10 cellular contexts compared by ENCODE assay signal in genomic region chr17:79778504-79779087, GRCh38. TPM values are rescaled to one million over a fixed set of nuclear protein-coding genes. Genes with fewer than 3 reads are reported as not detected.
DNase-seq lines count a peak whose midpoint lies in the region; ATAC-seq and TF ChIP-seq lines count a peak whose summit lies in the region.
"Had no signal": no experiment of that assay in that cellular context is flagged by ENCODE, and none has a peak within 500 bp of the region (broad histone marks: within the 10 kb centered on the region; RNA-seq: fewer than 3 reads in every experiment).

No MANE protein-coding gene starts in this region.

- no peak overlapping the region for H2BK12ac ChIP-seq in H9 (ENCODE audit: insufficient read length, low read depth, low read length)

- H2AFZ ChIP-seq in H9 (ENCODE audit: low read length), result no peak overlapping the region

- H3K4me2 ChIP-seq in H9 (ENCODE audit: insufficient read depth, insufficient read length, low read length), result peak overlapping the region; percentile 56

- peaks cover 14% of the 10 kb centered on the region for H3K23me2 ChIP-seq in H9 (ENCODE audit: insufficient read length, low read depth, low read length, poor library complexity, severe bottlenecking)

- no peak overlapping the region for H2BK5ac ChIP-seq in H9 (ENCODE audit: insufficient read length, low read length)

- no peak overlapping the region for H4K5ac ChIP-seq in H9 (ENCODE audit: insufficient read length, low read depth, low read length)

- POLR2A ChIA-PET in CD4-positive, alpha-beta T cell (lab: Charles Lee), result interaction anchor here (0.6 to 1.7 kb wide), 5 partner anchors 11 to 1648 kb away, joined by 3 to 8 read pairs (median 3); partner anchors contain the start of genes CBX8 and TMC8
- POLR2A ChIA-PET in Panc1 (lab: Charles Lee), result interaction anchor here (0.5 kb wide), 1 partner anchor 32 kb away, joined by 4 read pairs; no protein-coding TSS in a partner anchor

- no peaks in the 10 kb centered on the region for H4K20me1 ChIP-seq in H9 (ENCODE audit: control insufficient read depth, insufficient read depth, insufficient read length)

- in situ Hi-C loops in Panc1 (cut with HindIII; ENCODE audit: low pct_unique_long_range_greater_than_20kb, low sequenced_read_pairs), result loop anchor here (25.0 kb wide), 1 partner anchor 209 kb away; no protein-coding TSS in a partner anchor

- H3K9ac ChIP-seq in H9 (ENCODE audit: extremely low read depth, insufficient read length, low read length) (no peak overlapping the region), rectal smooth muscle tissue (ENCODE audit: low read length) (no peak overlapping the region)

- H3T11ph ChIP-seq in H9 (ENCODE audit: low read length), result no peak overlapping the region

- ATAC-seq in CD4-positive, alpha-beta T cell (ENCODE audit: poor library complexity), result no peak
- ATAC-seq in Panc1 (no peak), HG02588 (IDR thresholded peaks at IDR 0.05; ENCODE audit: unreplicated experiment) (no peak), GM18870 (IDR thresholded peaks at IDR 0.05; ENCODE audit: unreplicated experiment) (no peak)

- peaks cover 3% of the 10 kb centered on the region; the same call in 1 of the 2 replicates for H3K36me3 ChIP-seq in Panc1 (ENCODE audit: control insufficient read depth, insufficient read depth, low read length)
- H3K36me3 ChIP-seq in rectal smooth muscle tissue (ENCODE audit: control insufficient read depth, insufficient read depth, low read length), result no peaks in the 10 kb centered on the region

- H3K14ac ChIP-seq in H9 (ENCODE audit: insufficient read depth, low read length), result no peak overlapping the region; the same call in 1 of the 2 replicates

- intact Hi-C loops in CD4-positive, alpha-beta T cell (cut with DNase I, micrococcal nuclease), result loop anchor here in 1 of 2 experiments (1.0 to 2.0 kb wide), 2 partner anchors 18 to 32 kb away; partner anchors contain the start of gene CBX8
- intact Hi-C loops in Panc1 (cut with micrococcal nuclease; ENCODE audit: unreplicated experiment), result no loop called here

- CTCF ChIA-PET in CD4-positive, alpha-beta T cell (lab: Charles Lee), result interaction anchor here (1.1 to 1.2 kb wide), 2 partner anchors 18 to 62 kb away, joined by 4 to 8 read pairs; partner anchors contain the start of gene CBX8
- CTCF ChIA-PET in Panc1 (lab: Charles Lee), result no interaction called here

- no peak overlapping the region for H4K8ac ChIP-seq in H9 (replicated peaks; ENCODE audit: insufficient read length, low read depth, low read length)

- H3K4me3 Mint-ChIP-seq in CD4-positive, alpha-beta T cell, result peak overlapping the region; percentile 85
- peak overlapping the region; percentile 91 to 97 for H3K4me3 Mint-ChIP-seq in H9

- H3K4me3 ChIP-seq in Panc1 (ENCODE audit: low read depth in 2 of 2, low read length in 2 of 2) (peak overlapping the region; percentile 55 to 61), epithelial cell of proximal tubule (ENCODE audit: low read depth, low read length) (peak overlapping the region; percentile 56), rectal smooth muscle tissue (ENCODE audit: low read length) (peak overlapping the region; percentile 19)

- no TSS peak for BruUV-seq in Panc1 (replicated peaks; lab: Mats Ljungman, UMichigan)

- H3K27me3 Mint-ChIP-seq in CD4-positive, alpha-beta T cell, result peaks cover 88% of the 10 kb centered on the region
- peaks cover 24% of the 10 kb centered on the region for H3K27me3 Mint-ChIP-seq in H9 (ENCODE audit: low read depth)

- TF ChIP-seq CTCF in CD4-positive, alpha-beta T cell (IDR thresholded peaks at IDR 0.05), result no peak
- TF ChIP-seq CTCF in H9 (conservative IDR thresholded peaks at IDR 0.05) (no peak), Panc1 (IDR thresholded peaks at IDR 0.05) (no peak), epithelial cell of proximal tubule (conservative IDR thresholded peaks at IDR 0.05; ENCODE audit: low read depth, low read length) (no peak)

- peaks cover 27% of the 10 kb centered on the region for H3K4me1 Mint-ChIP-seq in CD4-positive, alpha-beta T cell (ENCODE audit: low read depth)
- peaks cover 40 to 48% of the 10 kb centered on the region in 2 experiments for H3K4me1 Mint-ChIP-seq in H9

- H3K9me3 Mint-ChIP-seq in CD4-positive, alpha-beta T cell, result no peaks in the 10 kb centered on the region
- no peaks in the 10 kb centered on the region for H3K9me3 Mint-ChIP-seq in H9

- 0 out of 2 replicates have a peak, but pooled peaks cover 2% of the 10 kb centered on the region for H3K79me2 ChIP-seq in H9 (ENCODE audit: insufficient read depth, low read length)

- peaks cover 3% of the 10 kb centered on the region for H3K79me1 ChIP-seq in H9 (ENCODE audit: insufficient read depth, low read depth, low read length, poor library complexity, severe bottlenecking)

- no peak overlapping the region for H2BK20ac ChIP-seq in H9 (ENCODE audit: low read depth, low read length, poor library complexity, severe bottlenecking)

- peak overlapping the region; percentile 27 for H3K27ac Mint-ChIP-seq in CD4-positive, alpha-beta T cell
- H3K27ac Mint-ChIP-seq in H9, result peak overlapping the region; percentile 69 to 91 (median 89)

- no peaks in the 10 kb centered on the region for H3K9me3 ChIP-seq in CD4-positive, alpha-beta T cell (ENCODE audit: control insufficient read depth, low read length)
- no peaks in the 10 kb centered on the region for H3K9me3 ChIP-seq in H9 (ENCODE audit: control insufficient read depth, low read depth, low read length)
- no peaks in the 10 kb centered on the region for H3K9me3 ChIP-seq in Panc1 (ENCODE audit: control insufficient read depth, insufficient read depth, low read depth, low read length)

- H3K27me3 ChIP-seq in CD4-positive, alpha-beta T cell (ENCODE audit: control insufficient read depth, insufficient read depth, low read length), result peaks cover 78% of the 10 kb centered on the region
- H3K27me3 ChIP-seq in H9 (ENCODE audit: insufficient read depth, low read length), result no peaks in the 10 kb centered on the region
- peaks cover 15% of the 10 kb centered on the region for H3K27me3 ChIP-seq in Panc1 (ENCODE audit: control insufficient read depth, insufficient read depth, low read length)
- H3K27me3 ChIP-seq in rectal smooth muscle tissue (ENCODE audit: control insufficient read depth, insufficient read depth, low read length), result peaks cover 28% of the 10 kb centered on the region

- no peak overlapping the region for H2BK15ac ChIP-seq in H9 (ENCODE audit: low read depth, low read length)

- H3K27ac ChIP-seq in CD4-positive, alpha-beta T cell (ENCODE audit: low read depth, low read length), result no peak overlapping the region
- H3K27ac ChIP-seq in H9 (ENCODE audit: insufficient read length, low read depth, low read length), result no peak overlapping the region
- H3K27ac ChIP-seq in Panc1 (ENCODE audit: low read length), result no peak overlapping the region
- H3K27ac ChIP-seq in rectal smooth muscle tissue (ENCODE audit: low read depth, low read length), result no peak overlapping the region

- no peak overlapping the region for H2AK5ac ChIP-seq in H9 (ENCODE audit: insufficient read length, low read length)

- H3K4me1 ChIP-seq in H9 (ENCODE audit: insufficient read depth, low read length), result peaks cover 3% of the 10 kb centered on the region; the same call in 1 of the 2 replicates
- peaks cover 18% of the 10 kb centered on the region for H3K4me1 ChIP-seq in Panc1 (ENCODE audit: control insufficient read depth, insufficient read depth, low read length)
- no peaks in the 10 kb centered on the region for H3K4me1 ChIP-seq in rectal smooth muscle tissue (ENCODE audit: control insufficient read depth, insufficient read depth, low read length)

- H3K4ac ChIP-seq in H9 (ENCODE audit: low read depth, low read length), result no peak overlapping the region

- H3K56ac ChIP-seq in H9 (ENCODE audit: insufficient read length, low read depth, low read length), result no peak overlapping the region

- H4K91ac ChIP-seq in H9 (ENCODE audit: insufficient read length, low read depth, low read length), result no peak overlapping the region

- no CpG with 5 or more reads among the region's 49 CpGs for WGBS in H9 (ENCODE audit: extremely low coverage, insufficient read length, low lambda C conversion rate)

- no peak overlapping the region for H2BK120ac ChIP-seq in H9 (ENCODE audit: low read depth, low read length, poor library complexity, severe bottlenecking)

- no peak for DNase-seq in CD4-positive, alpha-beta T cell
- DNase-seq in H9 (peak; percentile 67), Panc1 (ENCODE audit: low read depth, low spot score) (no peak), epithelial cell of proximal tubule (ENCODE audit: low read depth) (no peak), HPDE6-E6E7 (ENCODE audit: extremely low spot score) (no peak)

- H3K18ac ChIP-seq in H9 (ENCODE audit: insufficient read length, low read depth, low read length), result peak overlapping the region; percentile 46

- no peaks in the 10 kb centered on the region for H3K36me3 Mint-ChIP-seq in CD4-positive, alpha-beta T cell (ENCODE audit: low read depth)
- peaks cover 39 to 46% (median 41%) of the 10 kb centered on the region in 3 experiments for H3K36me3 Mint-ChIP-seq in H9 (ENCODE audit: insufficient read depth in 1 of 3, low read depth in 3 of 3)

- H3K23ac ChIP-seq in H9 (ENCODE audit: insufficient read length, low read depth, low read length), result no peak overlapping the region

RNA-seq across cellular contexts. Expression of gene CBX2, which starts 0.6 kb away (rescaled TPM):
- total RNA-seq in CD4-positive, alpha-beta T cell, result under 1 TPM in 1 of 2 experiments, not detected in 1; 0.31 TPM
- total RNA-seq in H9 (2021) (77.4 and 79.4 TPM in 2 replicates), Panc1 (2021; ENCODE audit: unreplicated experiment) (9.0 TPM), epithelial cell of proximal tubule (7.6 and 11.1 TPM in 2 replicates)
- 5.9 TPM for polyA plus RNA-seq in Panc1 (2012; ENCODE audit: insufficient read length)

RNA-seq across cellular contexts. Expression of gene CBX8, which starts 18.3 kb away (rescaled TPM):
- total RNA-seq in CD4-positive, alpha-beta T cell, result 1 to 10 TPM; 5.3 to 6.5 TPM
- total RNA-seq in H9 (2021) (1.2 and 2.9 TPM in 2 replicates), Panc1 (2021; ENCODE audit: unreplicated experiment) (15.3 TPM), epithelial cell of proximal tubule (3.5 and 4.1 TPM in 2 replicates)
- polyA plus RNA-seq in Panc1 (2012; ENCODE audit: insufficient read length), result 17.3 TPM

RNA-seq across cellular contexts. Expression of gene ENPP7, which starts 47.9 kb away (rescaled TPM):
- total RNA-seq in CD4-positive, alpha-beta T cell, result not detected
- not detected in 2 replicates for total RNA-seq in H9 (2021)
- total RNA-seq in Panc1 (2021; ENCODE audit: unreplicated experiment), result not detected
- not detected for polyA plus RNA-seq in Panc1 (2012; ENCODE audit: insufficient read length)
- not detected in 2 replicates for total RNA-seq in epithelial cell of proximal tubule
- total RNA-seq: NCI-H460, skeletal muscle tissue had no signal
